11 cellular contexts compared by ENCODE assay signal in the genomic region with DNA sequence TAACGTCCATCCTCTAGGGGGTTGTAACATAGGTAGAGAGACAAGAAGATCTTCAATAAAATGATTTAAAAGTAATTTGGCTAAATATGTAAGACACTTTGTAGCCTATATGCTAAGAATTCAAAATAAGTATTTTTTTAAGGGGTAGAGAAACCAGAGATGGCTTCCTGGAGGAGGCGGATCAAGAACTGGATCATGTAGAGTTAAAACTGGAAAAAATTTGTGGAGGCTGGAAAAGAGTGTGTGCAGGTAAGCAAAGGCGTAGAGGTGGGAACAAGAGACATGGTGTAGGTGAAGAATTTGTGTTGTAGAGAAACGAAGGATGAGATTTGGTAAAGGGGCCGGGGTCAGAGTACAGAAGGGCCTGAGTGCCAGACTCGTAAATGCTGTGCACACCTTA.
"Had no signal": no experiment of that assay in that cellular context is flagged by ENCODE, and none has a peak within 500 bp of the region (broad histone marks: within the 10 kb centered on the region; RNA-seq: fewer than 3 reads in every experiment).

No MANE protein-coding gene starts in this region.

- H2AFZ ChIP-seq: GM23248, GM23338 had no signal

- DNase-seq: GM23248, GOT3, H7, H9, HCEC 1CT, HFFc6 had no signal

- H3K9ac ChIP-seq: GM23248 had no signal

- H3K4me2 ChIP-seq: GM23338 had no signal

- H3K9me3 ChIP-seq: HAP-1 had no signal

- FAIRE-seq: H1, H54 had no signal

- H3K27ac Mint-ChIP-seq: GM23338, HFFc6 had no signal

- H3K9me3 Mint-ChIP-seq: GM23338, H9 had no signal

- H3K36me3 ChIP-seq: HAP-1 had no signal

- H3K4me3 ChIP-seq: GM23248, GM23338, HAP-1 had no signal

- H3K27ac ChIP-seq: GM23248 had no signal

- ATAC-seq: GM23338, HCT116 had no signal

- H3K4me1 ChIP-seq: HAP-1 had no signal

- H3K4me3 Mint-ChIP-seq: GM23338, H9, HFFc6 had no signal
